Comparison of ENCODE assay signal across 10 cellular contexts in the genomic region with DNA sequence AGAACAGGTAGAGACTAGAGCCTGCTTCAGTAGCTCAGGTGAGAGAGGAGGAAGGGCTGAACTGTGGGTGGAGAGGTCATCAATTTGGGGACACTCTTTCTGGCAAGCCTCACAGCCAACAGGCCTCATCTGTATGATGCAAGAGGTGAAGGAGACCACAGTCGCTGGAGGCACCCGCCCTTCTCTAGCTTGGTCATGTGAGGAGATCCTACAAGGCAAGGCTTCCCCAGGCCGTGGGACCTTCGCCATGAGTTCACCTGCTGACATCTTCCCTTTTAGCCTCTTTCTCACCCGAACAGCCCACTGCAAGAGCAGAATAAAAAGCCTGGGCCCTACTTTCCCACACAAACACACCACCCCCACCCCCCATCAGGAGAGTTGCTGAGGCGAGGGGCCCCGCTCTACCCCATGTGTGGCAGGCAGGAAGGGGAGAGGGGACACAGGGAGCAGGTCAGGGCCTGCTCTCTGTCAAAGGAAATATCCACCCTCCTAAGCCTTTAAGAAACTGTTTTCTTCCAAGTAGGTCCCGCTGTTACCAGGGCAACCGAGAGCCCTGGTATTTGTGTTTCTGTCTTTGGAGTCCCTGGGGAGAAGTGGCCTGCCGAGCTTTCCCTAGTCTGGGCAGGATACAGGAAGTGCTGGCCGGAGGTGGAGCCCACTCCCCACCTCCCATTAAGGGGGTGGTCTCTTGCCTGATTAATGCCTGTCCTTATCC. TPM values are rescaled to one million over a fixed set of nuclear protein-coding genes. Genes with fewer than 3 reads are reported as not detected.
DNase-seq lines count a peak whose midpoint lies in the region; ATAC-seq, FAIRE-seq and TF ChIP-seq lines count a peak whose summit lies in the region.
"Had no signal": no experiment of that assay in that cellular context is flagged by ENCODE, and none has a peak within 500 bp of the region (broad histone marks: within the 10 kb centered on the region; RNA-seq: fewer than 3 reads in every experiment).

No MANE protein-coding gene starts in this region.

- TF ChIP-seq CTCF in brain (conservative IDR thresholded peaks at IDR 0.05): no peak
- TF ChIP-seq CTCF in thoracic aorta (IDR thresholded peaks at IDR 0.05): no peak

- H3K4me3 Mint-ChIP-seq in brain: peak overlapping the region in 2 of 5 experiments; percentile 51 to 55

- no peak for FAIRE-seq in GM19239 (lab: Jason Lieb, UNC)
- FAIRE-seq: TTC549 had no signal

- H3K9me3 Mint-ChIP-seq in brain: peaks cover 0 to 15% (median 0%) of the 10 kb centered on the region in 5 experiments

- H3K27me3 ChIP-seq in HUES64 (ENCODE audit: insufficient read depth, low read length): peaks cover 8% of the 10 kb centered on the region
- H3K27me3 ChIP-seq in layer of hippocampus (ENCODE audit: control insufficient read depth, insufficient read depth, low read length): no peaks in the 10 kb centered on the region
- H3K27me3 ChIP-seq in thoracic aorta (replicated peaks; ENCODE audit: insufficient read depth): no peaks in the 10 kb centered on the region

- ATAC-seq in thoracic aorta (ENCODE audit: insufficient number of reproducible peaks, low FRiP score, low read depth) (peak; percentile 61), GM18909 (IDR thresholded peaks at IDR 0.05; ENCODE audit: poor library complexity, unreplicated experiment) (no peak)

- H3K9me3 ChIP-seq in HUES64 (ENCODE audit: insufficient read depth, low read depth, low read length) (no peaks in the 10 kb centered on the region), thoracic aorta (no peaks in the 10 kb centered on the region)

- DNase-seq in thoracic aorta (ENCODE audit: low spot score) (peak; percentile 28), GM19239 (ENCODE audit: insufficient read length, low spot score) (no peak), NCI-H2081 treated with DMSO at 0.1 percent for 48 hours (lab: John Stamatoyannopoulos, UW) (no peak), foreskin melanocyte (no peak)

- H3K36me3 ChIP-seq in HUES64 (ENCODE audit: insufficient read depth, low read length) (no peaks in the 10 kb centered on the region), thoracic aorta (no peaks in the 10 kb centered on the region)

- peak overlapping the region; percentile 48 for H3K9ac ChIP-seq in HUES64 (ENCODE audit: low read depth, low read length)
- H3K9ac ChIP-seq: KMS-11 had no signal

- H3K27me3 Mint-ChIP-seq in brain: no peaks in the 10 kb centered on the region

- H3K4me1 ChIP-seq in HUES64 (ENCODE audit: insufficient read depth, low read length) (peaks cover 25% of the 10 kb centered on the region), thoracic aorta (ENCODE audit: control insufficient read depth in 1 of 2, low read depth in 2 of 2) (peaks cover 30 to 53% of the 10 kb centered on the region in 2 donors)

- H3K27ac ChIP-seq in HUES64 (ENCODE audit: low read depth, low read length) (peak overlapping the region; percentile 84), layer of hippocampus (ENCODE audit: low read depth, low read length) (peak overlapping the region; percentile 69), thoracic aorta (peak overlapping the region; percentile 45 to 85)
- H3K27ac ChIP-seq: KMS-11 had no signal

- H3K4me3 ChIP-seq in HUES64 (ENCODE audit: low read length): no peak overlapping the region
- peak overlapping the region; percentile 19 for H3K4me3 ChIP-seq in thoracic aorta

- peaks cover 76% of the 10 kb centered on the region for H3K4me1 Mint-ChIP-seq in brain

- peak overlapping the region in 4 of 5 experiments; percentile 65 to 96 (median 94) for H3K27ac Mint-ChIP-seq in brain

- peaks cover 7% of the 10 kb centered on the region for H3K36me3 Mint-ChIP-seq in brain

- WGBS in HUES64: 69% methylated on average over 4 of the region's 11 CpGs

RNA-seq across cellular contexts. Expression of gene RTL5, which starts 8.1 kb away (rescaled TPM):
- polyA plus RNA-seq in HUES64 (2013, experiment 1 of 2): 4.8 TPM
- polyA plus RNA-seq in HUES64 (2013, experiment 2 of 2): 4.3 TPM
- 38.0 TPM for polyA plus RNA-seq in brain (ENCODE audit: insufficient read depth, low read depth, low replicate concordance)
- total RNA-seq in thoracic aorta: 10 to 100 TPM in 1 of 2 donors, 1 to 10 TPM in 1; 7.6 to 11.6 TPM

RNA-seq across cellular contexts. Expression of gene PIN4, which starts 57.9 kb away (rescaled TPM):
- polyA plus RNA-seq in HUES64 (2013, experiment 1 of 2): 27.0 TPM
- polyA plus RNA-seq in HUES64 (2013, experiment 2 of 2): 31.1 TPM
- 26.1 TPM for polyA plus RNA-seq in brain (ENCODE audit: insufficient read depth, low read depth, low replicate concordance)
- 1 to 10 TPM; 3.9 to 5.6 TPM for total RNA-seq in thoracic aorta
